Comparison of ENCODE assay signal across 25 cellular contexts in the genomic region with DNA sequence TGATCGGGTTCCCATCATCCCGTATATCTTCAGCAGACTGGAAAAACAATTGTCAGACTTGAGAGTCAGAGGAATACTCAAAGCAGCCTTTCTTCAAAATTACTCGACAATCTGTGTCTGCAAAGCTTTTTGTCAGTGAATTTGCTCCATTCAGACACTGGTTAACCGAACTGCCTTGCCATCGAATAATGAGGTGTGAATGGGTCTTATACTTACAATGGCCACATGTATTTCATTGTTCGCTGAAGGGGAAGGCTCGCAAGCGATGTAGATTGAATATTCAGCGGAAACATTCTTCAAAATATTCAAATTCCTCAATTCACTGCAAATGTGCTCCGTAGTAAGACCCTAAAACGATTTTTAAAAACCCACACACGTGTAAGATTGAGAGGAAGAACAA. TPM values are rescaled to one million over a fixed set of nuclear protein-coding genes. Genes with fewer than 3 reads are reported as not detected.
A peak's percentile ranks its signal among the peaks of the same experiment; 100 is the strongest.
DNase-seq lines count a peak whose midpoint lies in the region; ATAC-seq and TF ChIP-seq lines count a peak whose summit lies in the region.
"Had no signal": no experiment of that assay in that cellular context is flagged by ENCODE, and none has a peak within 500 bp of the region (broad histone marks: within the 10 kb centered on the region; RNA-seq: fewer than 3 reads in every experiment).

No MANE protein-coding gene starts in this region.

- no peaks in the 10 kb centered on the region for H3K9me2 ChIP-seq in PC-9 (ENCODE audit: insufficient read depth)

- H3K4ac ChIP-seq in neuronal stem cell (ENCODE audit: low read length): no peak overlapping the region

- no peak overlapping the region for H3K23ac ChIP-seq in neuronal stem cell (ENCODE audit: low read depth, low read length, poor library complexity)

- no TSS peak for BruUV-seq in Calu3 (replicated peaks; lab: Mats Ljungman, UMichigan)
- BruUV-seq in PC-9 (replicated peaks; lab: Mats Ljungman, UMichigan): TSS peak; percentile 3

- H3K79me2 ChIP-seq in PC-9 (ENCODE audit: low read depth): no peaks in the 10 kb centered on the region

- no peak overlapping the region for H2BK12ac ChIP-seq in neuronal stem cell (ENCODE audit: low read length)

- POLR2A ChIA-PET in PC-9 (lab: Charles Lee; ENCODE audit: unreplicated experiment): interaction anchor here (0.6 kb wide), 1 partner anchor 57 kb away, joined by 13 read pairs; no protein-coding TSS in a partner anchor

- no peaks in the 10 kb centered on the region for H3K27me3 Mint-ChIP-seq in Calu3 (ENCODE audit: unreplicated experiment)
- H3K27me3 Mint-ChIP-seq: CD4-positive, alpha-beta T cell had no signal

- ATAC-seq in HG03442 (IDR thresholded peaks at IDR 0.05; ENCODE audit: unreplicated experiment) (no peak), GM21526 (IDR thresholded peaks at IDR 0.05; ENCODE audit: low FRiP score, unreplicated experiment) (no peak), HG02938 (IDR thresholded peaks at IDR 0.05; ENCODE audit: unreplicated experiment) (no peak)

- DNase-seq in Calu3 (no peak), PC-9 (no peak), epithelial cell of prostate (ENCODE audit: low read depth, low spot score) (no peak), neuronal stem cell (ENCODE audit: low spot score) (no peak), posterior vena cava (ENCODE audit: low spot score) (no peak)
- DNase-seq: Caco-2; CD4-positive, alpha-beta T cell; DMS153; GF-D8; Kasumi-1; MM.1S; NCI-H1092; NCI-H146; NCI-H2081; NCI-H2171 treated with DMSO at 0.1 percent for 48 hours; NCI-H446; NK-92 treated with Interleukin-12 subunit alpha and Interleukin-12 subunit beta, amount 100 ng/mL, for 24 hours; SHP77 had no signal

- H2BK120ac ChIP-seq in neuronal stem cell (ENCODE audit: low read depth, low read length): no peak overlapping the region

- H3K9me3 ChIP-seq in PC-9 (ENCODE audit: insufficient read depth, low read depth): no peaks in the 10 kb centered on the region
- H3K9me3 ChIP-seq in neuronal stem cell (replicated peaks in 1 of 2; ENCODE audit: control insufficient read depth in 2 of 2, insufficient read depth in 1 of 2, low read depth in 1 of 2, low read length in 2 of 2): no peaks in the 10 kb centered on the region
- H3K9me3 ChIP-seq: A549, Caco-2, HAP-1 had no signal

- H3K9me3 Mint-ChIP-seq in Calu3 (ENCODE audit: low read depth, unreplicated experiment): no peaks in the 10 kb centered on the region
- H3K9me3 Mint-ChIP-seq: CD4-positive, alpha-beta T cell; IgD-negative memory B cell had no signal

- H3K27ac Mint-ChIP-seq in Calu3 (ENCODE audit: unreplicated experiment): peak overlapping the region; percentile 23
- H3K27ac Mint-ChIP-seq: CD4-positive, alpha-beta T cell; IgD-negative memory B cell had no signal

- CTCF ChIA-PET in Calu3 (lab: Charles Lee) (no interaction called here), PC-9 (lab: Charles Lee) (interaction anchor here (0.6 kb wide), 1 partner anchor 203 kb away, joined by 4 read pairs; no protein-coding TSS in a partner anchor)

- H3K4me1 ChIP-seq in PC-9 (replicated peaks; ENCODE audit: insufficient read depth): no peaks in the 10 kb centered on the region
- peaks cover 14 to 38% of the 10 kb centered on the region in 2 donors for H3K4me1 ChIP-seq in neuronal stem cell (ENCODE audit: control insufficient read depth in 2 of 2, insufficient read depth in 1 of 2, low read depth in 1 of 2, low read length in 2 of 2)
- H3K4me1 ChIP-seq: Caco-2 had no signal

- H4K20me1 ChIP-seq in PC-9 (ENCODE audit: insufficient read depth): no peaks in the 10 kb centered on the region

- no peak overlapping the region for H4K91ac ChIP-seq in neuronal stem cell (ENCODE audit: low read depth, low read length, poor library complexity)

- no peak overlapping the region for H4K8ac ChIP-seq in neuronal stem cell (ENCODE audit: low read depth, low read length)

- peaks cover 9% of the 10 kb centered on the region for H3K4me1 Mint-ChIP-seq in Calu3 (ENCODE audit: low read depth, unreplicated experiment)
- H3K4me1 Mint-ChIP-seq: IgD-negative memory B cell had no signal

- H3K36me3 Mint-ChIP-seq in Calu3 (ENCODE audit: insufficient read depth, unreplicated experiment): peaks cover 80% of the 10 kb centered on the region
- H3K36me3 Mint-ChIP-seq: IgD-negative memory B cell had no signal

- no peak overlapping the region for H2BK5ac ChIP-seq in neuronal stem cell (ENCODE audit: low read length)

- H3K4me3 Mint-ChIP-seq in Calu3 (ENCODE audit: low read depth, unreplicated experiment): no peak overlapping the region
- H3K4me3 Mint-ChIP-seq: CD4-positive, alpha-beta T cell; IgD-negative memory B cell had no signal

- H3K4me3 ChIP-seq in PC-9: no peak overlapping the region
- H3K4me3 ChIP-seq in neuronal stem cell (ENCODE audit: low read length in 2 of 2): no peak overlapping the region
- H3K4me3 ChIP-seq: A549, HAP-1 had no signal

- no peak overlapping the region for H2AK5ac ChIP-seq in neuronal stem cell (ENCODE audit: low read depth, low read length)

- H2AFZ ChIP-seq in PC-9: no peak overlapping the region
- no peak overlapping the region for H2AFZ ChIP-seq in neuronal stem cell (ENCODE audit: low read length)

- no peaks in the 10 kb centered on the region; the same call in none of the 2 replicates for H3F3A ChIP-seq in PC-9 (ENCODE audit: insufficient read depth, low read depth)

- H2BK15ac ChIP-seq in neuronal stem cell (ENCODE audit: low read length): no peak overlapping the region

- intact Hi-C loops in Calu3 (cut with micrococcal nuclease; ENCODE audit: unreplicated experiment) (no loop called here), PC-9 (cut with micrococcal nuclease; ENCODE audit: unreplicated experiment) (no loop called here), posterior vena cava (cut with DNase I) (no loop called here)

- H3K18ac ChIP-seq in neuronal stem cell (ENCODE audit: low read length): no peak overlapping the region

- H3K14ac ChIP-seq in neuronal stem cell (ENCODE audit: low read length): no peak overlapping the region

- TF ChIP-seq CTCF in Calu3 (IDR thresholded peaks at IDR 0.05; ENCODE audit: unreplicated experiment) (no peak), PC-9 (conservative IDR thresholded peaks at IDR 0.05) (no peak)

- H3K79me1 ChIP-seq in neuronal stem cell (ENCODE audit: low read depth, low read length): no peaks in the 10 kb centered on the region

- no peak overlapping the region for H3K27ac ChIP-seq in PC-9
- H3K27ac ChIP-seq in epithelial cell of prostate: peak overlapping the region; percentile 80
- peak overlapping the region; percentile 90 for H3K27ac ChIP-seq in neuronal stem cell (replicated peaks; ENCODE audit: low read length)
- H3K27ac ChIP-seq: A549, HL-60 had no signal

- H3K9ac ChIP-seq in neuronal stem cell (ENCODE audit: low read depth, low read length, poor library complexity): no peak overlapping the region

- no peaks in the 10 kb centered on the region for H3K27me3 ChIP-seq in PC-9 (ENCODE audit: insufficient read depth, low read depth)
- H3K27me3 ChIP-seq in neuronal stem cell (ENCODE audit: control insufficient read depth in 3 of 3, insufficient read depth in 3 of 3, low read depth in 1 of 3, low read length in 3 of 3): no peaks in the 10 kb centered on the region

- no peak overlapping the region for H3K4me2 ChIP-seq in PC-9
- H3K4me2 ChIP-seq in neuronal stem cell (ENCODE audit: insufficient read depth, low read length, poor library complexity, severe bottlenecking): no peak overlapping the region
- H3K4me2 ChIP-seq: A549 had no signal

- H3K36me3 ChIP-seq in PC-9 (ENCODE audit: low read depth) (peaks cover 22% of the 10 kb centered on the region; the same call in 1 of the 2 replicates), neuronal stem cell (replicated peaks in 1 of 2; ENCODE audit: control insufficient read depth in 2 of 2, insufficient read depth in 2 of 2, low read length in 2 of 2) (peaks cover 59 to 95% of the 10 kb centered on the region in 2 donors)

- WGBS in neuronal stem cell (ENCODE audit: extremely low coverage in 2 of 2, insufficient read length in 2 of 2, insufficient replicate concordance in 1 of 2), 2 donors: no CpG with 5 or more reads among the region's 12 CpGs

RNA-seq across cellular contexts. Expression of a gene that starts 32.9 kb away (rescaled TPM):
- total RNA-seq in Calu3 (2022): 156 and 245 TPM in 2 replicates
- 42.9 and 51.5 TPM in 2 replicates for total RNA-seq in PC-9 (2021)
- 64.8 TPM for polyA plus RNA-seq in neuronal stem cell (2013, experiment 1 of 2)
- 65.6 TPM for polyA plus RNA-seq in neuronal stem cell (2013, experiment 2 of 2)
- 10 to 100 TPM; 68.5 to 84.2 TPM for total RNA-seq in posterior vena cava
- polyA plus RNA-seq: IgD-negative memory B cell had no signal
